In genomic region chr11:46475926-46476545, GRCh38 we compare ENCODE assay signal across 16 cellular contexts.
"Had no signal": no experiment of that assay in that cellular context is flagged by ENCODE, and none has a peak within 500 bp of the region (broad histone marks: within the 10 kb centered on the region; RNA-seq: fewer than 3 reads in every experiment).

No MANE protein-coding gene starts in this region.

- H3K36me3 ChIP-seq: tibial artery, vagina had no signal

- H3K9me3 Mint-ChIP-seq: activated B cell treated with CpG ODN at 0.5 μM for 24 hours; mesothelial cell of epicardium; stimulated activated memory B cell treated with anti-CD40 and anti-IgM and Interleukin-4, amounts not matched to agents 10 μg/mL and 1 μg/mL and 100 μg/mL, for 72 hours had no signal

- H3K4me3 Mint-ChIP-seq: activated B cell treated with CpG ODN at 0.5 μM for 24 hours; mesothelial cell of epicardium; stimulated activated memory B cell treated with anti-CD40 and anti-IgM and Interleukin-4, amounts not matched to agents 10 μg/mL and 1 μg/mL and 100 μg/mL, for 72 hours had no signal

- H3K9me3 ChIP-seq: esophagus squamous epithelium, lower lobe of right lung, tibial artery, vagina had no signal

- H3K27me3 ChIP-seq: esophagus squamous epithelium, tibial artery, vagina had no signal

- H3K27ac ChIP-seq: esophagus squamous epithelium, lower lobe of right lung, tibial artery, vagina had no signal

- H3K27ac Mint-ChIP-seq: activated B cell treated with CpG ODN at 0.5 μM for 24 hours; stimulated activated memory B cell treated with anti-CD40 and anti-IgM and Interleukin-4, amounts not matched to agents 10 μg/mL and 1 μg/mL and 100 μg/mL, for 72 hours had no signal

- H3K4me3 ChIP-seq: esophagus squamous epithelium, lower lobe of right lung, smooth muscle cell, tibial artery, vagina had no signal

- DNase-seq: activated B cell treated with CpG ODN at 0.5 μM for 24 hours, activated gamma-delta T cell treated with Interleukin-2 at 50 U/mL for 16 hours, activated T-cell treated with anti-CD3 and anti-CD28 coated beads for 4 hours, esophagus squamous epithelium, foreskin fibroblast, glutamatergic neuron, lower lobe of right lung, right cardiac atrium, T-helper 2 cell, tibial artery had no signal

- ATAC-seq: lower lobe of right lung; right cardiac atrium; stimulated activated memory B cell treated with anti-CD40 and anti-IgM and Interleukin-4, amounts not matched to agents 10 μg/mL and 1 μg/mL and 100 μg/mL, for 72 hours had no signal

- H3K4me2 ChIP-seq: smooth muscle cell had no signal

- FAIRE-seq: colon, TTC549 had no signal

- H3K27me3 Mint-ChIP-seq: activated B cell treated with CpG ODN at 0.5 μM for 24 hours; stimulated activated memory B cell treated with anti-CD40 and anti-IgM and Interleukin-4, amounts not matched to agents 10 μg/mL and 1 μg/mL and 100 μg/mL, for 72 hours had no signal

- H3K36me3 Mint-ChIP-seq: mesothelial cell of epicardium had no signal

- H3K4me1 ChIP-seq: vagina had no signal
